ENCODE assay signal across 1 cellular context in the genomic region with DNA sequence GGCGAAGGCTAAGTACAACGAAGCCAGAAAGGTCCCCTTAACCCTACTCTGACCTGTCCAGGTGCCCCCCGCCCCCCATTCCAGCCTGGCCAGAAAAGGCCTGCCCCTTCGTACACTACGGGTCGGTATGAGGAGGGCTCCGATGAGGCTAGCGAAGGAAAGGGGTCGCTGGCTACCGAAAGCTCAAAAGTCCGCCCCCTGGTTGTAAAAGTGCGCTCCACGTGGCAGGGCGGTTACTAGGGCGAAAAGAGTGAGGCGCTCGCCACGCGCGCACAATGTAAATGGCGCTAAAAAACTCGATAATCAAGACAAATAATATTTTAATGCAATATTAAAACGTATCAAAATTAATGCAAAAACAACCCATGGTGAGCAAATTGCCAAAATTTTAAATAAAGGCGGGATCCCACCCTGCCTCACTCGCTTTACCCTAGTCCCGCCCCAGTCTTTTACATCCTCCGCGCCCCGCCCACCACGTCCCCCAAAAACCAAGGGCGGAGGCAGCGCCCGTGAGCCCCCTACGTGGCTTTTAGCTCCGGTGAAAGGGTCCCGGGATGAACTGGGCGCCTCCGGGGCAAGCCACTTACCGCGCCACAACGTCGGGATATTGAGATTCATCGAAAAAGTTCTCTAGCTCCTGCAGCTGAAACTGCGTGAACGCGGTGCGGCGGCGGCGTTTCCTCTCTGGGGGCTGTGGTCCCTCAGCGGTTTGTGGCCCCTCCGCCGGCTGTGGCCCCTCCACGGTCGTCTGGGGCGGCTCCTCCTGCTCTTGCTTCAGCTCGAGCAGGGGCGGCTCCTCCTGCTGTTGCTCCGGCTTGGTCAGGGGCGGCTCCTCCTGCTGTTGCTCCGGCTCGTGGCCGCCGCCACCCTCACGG.
TF ChIP-seq lines count a peak whose summit lies in the region.

No MANE protein-coding gene starts in this region.

TF ChIP-seq in endothelial cell of umbilical vein, 7 proteins besides CTCF, POLR2A, EP300 and RAD21:
- TF ChIP-seq JUN (IDR thresholded peaks at IDR 0.05; ENCODE audit: borderline replicate concordance, insufficient read depth, insufficient read length, low read depth) (no peak), MYC (IDR thresholded peaks at IDR 0.05; ENCODE audit: low read depth, low read length) (no peak), EZH2 (IDR thresholded peaks at IDR 0.05; ENCODE audit: borderline replicate concordance, low read depth, low read length, severe bottlenecking) (no peak), GATA2 (IDR thresholded peaks at IDR 0.05; ENCODE audit: insufficient read depth, insufficient read length, low read depth, low read length) (no peak), POLR2AphosphoS5 (IDR thresholded peaks at IDR 0.05; ENCODE audit: insufficient read depth, low read depth, low read length) (no peak), FOS (IDR thresholded peaks at IDR 0.05; ENCODE audit: borderline replicate concordance, insufficient read depth, low read length) (no peak)
- TF ChIP-seq, protein P1, sequence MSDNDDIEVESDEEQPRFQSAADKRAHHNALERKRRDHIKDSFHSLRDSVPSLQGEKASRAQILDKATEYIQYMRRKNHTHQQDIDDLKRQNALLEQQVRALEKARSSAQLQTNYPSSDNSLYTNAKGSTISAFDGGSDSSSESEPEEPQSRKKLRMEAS (IDR thresholded peaks at IDR 0.05; ENCODE audit: insufficient read depth, insufficient read length): no peak
